ENCODE assay signal across 15 cellular contexts in genomic region chr5:2753452-2754409, GRCh38. TPM values are rescaled to one million over a fixed set of nuclear protein-coding genes. Genes with fewer than 3 reads are reported as not detected.
DNase-seq lines count a peak whose midpoint lies in the region; ATAC-seq, FAIRE-seq and TF ChIP-seq lines count a peak whose summit lies in the region.
"Had no signal": no experiment of that assay in that cellular context is flagged by ENCODE, and none has a peak within 500 bp of the region (broad histone marks: within the 10 kb centered on the region; RNA-seq: fewer than 3 reads in every experiment).

No MANE protein-coding gene starts in this region.

- no peak overlapping the region for H3K4me3 Mint-ChIP-seq in activated CD8-positive, alpha-beta memory T cell treated with anti-CD3 and anti-CD28 coated beads, Interleukin-2, amount 10 ng/mL, durations not matched to agents 7 days and 5 days
- H3K4me3 Mint-ChIP-seq in activated T-helper 1 cell treated with anti-CD3 and anti-CD28 coated beads, Interleukin-12 subunit alpha, Interleukin-12 subunit beta, Interleukin-2, Interleukin-4 antibody, amounts not matched to agents 30 ng/mL and 10 ng/mL and 1 ng/mL, durations not matched to agents 14 hours and 24 hours and 36 hours = no peak overlapping the region
- H3K4me3 Mint-ChIP-seq: dendritic cell treated with granulocyte-macrophage colony-stimulating factor and Interleukin-4, amounts not matched to agents 40 ng/mL and 50 ng/mL, for 4 days had no signal

- 6 to 7% methylated on average over 29 of the region's 29 CpGs for WGBS in upper lobe of left lung, 2 donors

- no peak for TF ChIP-seq EP300 in upper lobe of left lung (IDR thresholded peaks at IDR 0.05)

- no peaks in the 10 kb centered on the region for H3K36me3 ChIP-seq in upper lobe of left lung
- H3K36me3 ChIP-seq: left lung had no signal

- no peak for FAIRE-seq in RCC 7860 (lab: Jason Lieb, UNC)
- FAIRE-seq: GM12891 had no signal

- no peak for DNase-seq in activated CD8-positive, alpha-beta memory T cell treated with anti-CD3 and anti-CD28 coated beads, Interleukin-2, amount 10 ng/mL, durations not matched to agents 7 days and 5 days
- DNase-seq in activated CD8-positive, alpha-beta memory T cell treated with anti-CD3 and anti-CD28 coated beads, Interleukin-2, amount 50 U/mL, for 48 hours = no peak
- no peak for DNase-seq in activated T-helper 1 cell treated with anti-CD3 and anti-CD28 coated beads, Interleukin-12 subunit alpha, Interleukin-12 subunit beta, Interleukin-2, Interleukin-4 antibody, amounts not matched to agents 30 ng/mL and 10 ng/mL and 1 ng/mL, durations not matched to agents 14 hours and 24 hours and 36 hours (ENCODE audit: low spot score)
- DNase-seq in upper lobe of left lung (no peak), RCC 7860 (ENCODE audit: low spot score) (no peak)
- DNase-seq in stimulated activated CD8-positive, alpha-beta memory T cell treated with anti-CD3 and anti-CD28 coated beads, Interleukin-4, amount 100 ng/mL, for 48 hours = no peak
- DNase-seq: DMS53, NCI-H1694, occipital lobe had no signal

- TF ChIP-seq POLR2A in upper lobe of left lung (IDR thresholded peaks at IDR 0.05) = no peak

- H3K27me3 ChIP-seq in upper lobe of left lung = peaks cover 0 to 53% (median 24%) of the 10 kb centered on the region in 4 donors

- H3K4me3 ChIP-seq in iPS-18c (ENCODE audit: insufficient read depth, low read depth, low read length) (peak overlapping the region; percentile 81), upper lobe of left lung (peak overlapping the region in 3 of 4 donors; percentile 51 to 57 (median 54))

- H3K9me3 ChIP-seq in iPS-18c (ENCODE audit: control insufficient read depth, insufficient read depth, low read length) (no peaks in the 10 kb centered on the region), upper lobe of left lung (no peaks in the 10 kb centered on the region)
- H3K9me3 ChIP-seq: left lung had no signal

- peaks cover 11% of the 10 kb centered on the region for H3K36me3 Mint-ChIP-seq in activated CD8-positive, alpha-beta memory T cell treated with anti-CD3 and anti-CD28 coated beads, Interleukin-2, amount 10 ng/mL, durations not matched to agents 7 days and 5 days
- peaks cover 3% of the 10 kb centered on the region for H3K36me3 Mint-ChIP-seq in activated T-helper 1 cell treated with anti-CD3 and anti-CD28 coated beads, Interleukin-12 subunit alpha, Interleukin-12 subunit beta, Interleukin-2, Interleukin-4 antibody, amounts not matched to agents 30 ng/mL and 10 ng/mL and 1 ng/mL, durations not matched to agents 14 hours and 24 hours and 36 hours (ENCODE audit: low read depth)

- H3K4me1 ChIP-seq in upper lobe of left lung = peaks cover 12 to 61% (median 28%) of the 10 kb centered on the region in 4 donors

- no peak for TF ChIP-seq CTCF in upper lobe of left lung (IDR thresholded peaks at IDR 0.05)

- no peak for ATAC-seq in activated CD8-positive, alpha-beta memory T cell treated with anti-CD3 and anti-CD28 coated beads, Interleukin-2, amount 10 ng/mL, durations not matched to agents 7 days and 5 days
- no peak for ATAC-seq in upper lobe of left lung (ENCODE audit: low FRiP score in 2 of 2)
- no peak for ATAC-seq in GM18858 (IDR thresholded peaks at IDR 0.05; ENCODE audit: unreplicated experiment)

- H3K27me3 Mint-ChIP-seq in activated CD8-positive, alpha-beta memory T cell treated with anti-CD3 and anti-CD28 coated beads, Interleukin-2, amount 10 ng/mL, durations not matched to agents 7 days and 5 days = peaks cover 66% of the 10 kb centered on the region
- peaks cover 56% of the 10 kb centered on the region for H3K27me3 Mint-ChIP-seq in activated T-helper 1 cell treated with anti-CD3 and anti-CD28 coated beads, Interleukin-12 subunit alpha, Interleukin-12 subunit beta, Interleukin-2, Interleukin-4 antibody, amounts not matched to agents 30 ng/mL and 10 ng/mL and 1 ng/mL, durations not matched to agents 14 hours and 24 hours and 36 hours (ENCODE audit: insufficient read depth)

- intact Hi-C loops in activated T-helper 1 cell treated with anti-CD3 and anti-CD28 coated beads, Interleukin-12 subunit alpha, Interleukin-12 subunit beta, Interleukin-2, Interleukin-4 antibody, amounts not matched to agents 30 ng/mL and 10 ng/mL and 1 ng/mL, durations not matched to agents 14 hours and 24 hours and 36 hours (cut with micrococcal nuclease) = loop anchor here (5.0 kb wide), 2 partner anchors 839 to 876 kb away; no protein-coding TSS in a partner anchor

- peaks cover 9% of the 10 kb centered on the region for H3K4me1 Mint-ChIP-seq in activated CD8-positive, alpha-beta memory T cell treated with anti-CD3 and anti-CD28 coated beads, Interleukin-2, amount 10 ng/mL, durations not matched to agents 7 days and 5 days
- no peaks in the 10 kb centered on the region for H3K4me1 Mint-ChIP-seq in activated T-helper 1 cell treated with anti-CD3 and anti-CD28 coated beads, Interleukin-12 subunit alpha, Interleukin-12 subunit beta, Interleukin-2, Interleukin-4 antibody, amounts not matched to agents 30 ng/mL and 10 ng/mL and 1 ng/mL, durations not matched to agents 14 hours and 24 hours and 36 hours (ENCODE audit: low read depth)

- H3K9me3 Mint-ChIP-seq in activated CD8-positive, alpha-beta memory T cell treated with anti-CD3 and anti-CD28 coated beads, Interleukin-2, amount 10 ng/mL, durations not matched to agents 7 days and 5 days (ENCODE audit: low read depth) = peaks cover 4% of the 10 kb centered on the region
- no peaks in the 10 kb centered on the region for H3K9me3 Mint-ChIP-seq in activated T-helper 1 cell treated with anti-CD3 and anti-CD28 coated beads, Interleukin-12 subunit alpha, Interleukin-12 subunit beta, Interleukin-2, Interleukin-4 antibody, amounts not matched to agents 30 ng/mL and 10 ng/mL and 1 ng/mL, durations not matched to agents 14 hours and 24 hours and 36 hours
- H3K9me3 Mint-ChIP-seq: dendritic cell treated with granulocyte-macrophage colony-stimulating factor and Interleukin-4, amounts not matched to agents 40 ng/mL and 50 ng/mL, for 4 days had no signal

- H3K27ac ChIP-seq in upper lobe of left lung = peak overlapping the region; percentile 32 to 94 (median 86)

- peak overlapping the region; percentile 17 for H3K27ac Mint-ChIP-seq in activated CD8-positive, alpha-beta memory T cell treated with anti-CD3 and anti-CD28 coated beads, Interleukin-2, amount 10 ng/mL, durations not matched to agents 7 days and 5 days
- peak overlapping the region; percentile 72 for H3K27ac Mint-ChIP-seq in activated T-helper 1 cell treated with anti-CD3 and anti-CD28 coated beads, Interleukin-12 subunit alpha, Interleukin-12 subunit beta, Interleukin-2, Interleukin-4 antibody, amounts not matched to agents 30 ng/mL and 10 ng/mL and 1 ng/mL, durations not matched to agents 14 hours and 24 hours and 36 hours
- H3K27ac Mint-ChIP-seq: dendritic cell treated with granulocyte-macrophage colony-stimulating factor and Interleukin-4, amounts not matched to agents 40 ng/mL and 50 ng/mL, for 4 days had no signal

- CTCF ChIA-PET in activated CD8-positive, alpha-beta memory T cell treated with anti-CD3 and anti-CD28 coated beads, Interleukin-2, amount 10 ng/mL, durations not matched to agents 7 days and 5 days (lab: Charles Lee) = no interaction called here

RNA-seq across cellular contexts. Expression of gene IRX2, which starts 2.3 kb away (rescaled TPM):
- total RNA-seq in activated CD8-positive, alpha-beta memory T cell treated with anti-CD3 and anti-CD28 coated beads, Interleukin-2, amount 10 ng/mL, durations not matched to agents 7 days and 5 days = not detected
- not detected in 2 replicates for total RNA-seq in activated T-helper 1 cell treated with anti-CD3 and anti-CD28 coated beads, Interleukin-12 subunit alpha, Interleukin-12 subunit beta, Interleukin-2, Interleukin-4 antibody, amounts not matched to agents 30 ng/mL and 10 ng/mL and 1 ng/mL, durations not matched to agents 14 hours and 24 hours and 36 hours
- total RNA-seq in upper lobe of left lung = 100 to 1,000 TPM in 3 of 6 donors, 10 to 100 TPM in 3; 53.2 to 131 (median 106) TPM
- total RNA-seq: occipital lobe; T-helper 2 cell treated with Interferon-gamma antibody and Interleukin-4, amounts not matched to agents 100 ng/mL and 5 ng/mL, for 36 hours had no signal

Comparison
In these comparisons a context has a peak if more than half of its experiments do, and no peak if none do; other contexts are left out.
1. RNA of gene IRX2, which starts 2.3 kb away (total RNA-seq): 53.2 to 131 TPM in upper lobe of left lung; not detected in activated CD8-positive, alpha-beta memory T cell treated with anti-CD3 and anti-CD28 coated beads, Interleukin-2, amount 10 ng/mL, durations not matched to agents 7 days and 5 days and not detected in activated T-helper 1 cell treated with anti-CD3 and anti-CD28 coated beads, Interleukin-12 subunit alpha, Interleukin-12 subunit beta, Interleukin-2, Interleukin-4 antibody, amounts not matched to agents 30 ng/mL and 10 ng/mL and 1 ng/mL, durations not matched to agents 14 hours and 24 hours and 36 hours; every median in the first group is over 10 times any median in the second.